In genomic region chr10:3406556-3406955, GRCh38 we compare ENCODE assay signal across 17 cellular contexts.
"Had no signal": no experiment of that assay in that cellular context is flagged by ENCODE, and none has a peak within 500 bp of the region (broad histone marks: within the 10 kb centered on the region; RNA-seq: fewer than 3 reads in every experiment).

No MANE protein-coding gene starts in this region.

- H3K79me2 ChIP-seq: parathyroid adenoma had no signal

- DNase-seq: activated CD4-positive, alpha-beta T cell treated with anti-CD3 and anti-CD28 coated beads for 36 hours; activated CD8-positive, alpha-beta T cell treated with anti-CD3 and anti-CD28 coated beads for 36 hours; activated effector memory CD4-positive, alpha-beta T cell treated with anti-CD3 and anti-CD28 coated beads, Interleukin-2, amount 50 U/mL, for 16 hours; activated T-cell treated with anti-CD3 and anti-CD28 coated beads, Interleukin-2, amount 50 U/mL, for 4 hours; body of pancreas; central memory CD4-positive, alpha-beta T cell; colonic mucosa; esophagus squamous epithelium; heart right ventricle; mucosa of descending colon; naive thymus-derived CD4-positive, alpha-beta T cell; stimulated activated CD4-positive, alpha-beta T cell treated with anti-CD3 and anti-CD28 coated beads, Interleukin-4, amount 100 ng/mL, for 4 hours; stimulated activated CD8-positive, alpha-beta memory T cell treated with anti-CD3 and anti-CD28 coated beads, Interleukin-4, amount 100 ng/mL, for 48 hours; stimulated activated naive CD4-positive, alpha-beta T cell treated with Interleukin-2 at 50 U/mL for 16 hours had no signal

- H3K27ac ChIP-seq: body of pancreas, colonic mucosa, esophagus squamous epithelium, heart right ventricle, parathyroid adenoma, skin epidermis had no signal

- ATAC-seq: activated CD4-positive, alpha-beta T cell treated with anti-CD3 and anti-CD28 coated beads for 36 hours; activated CD8-positive, alpha-beta T cell treated with anti-CD3 and anti-CD28 coated beads for 36 hours; activated T-cell treated with anti-CD3 and anti-CD28 coated beads, Interleukin-2, amount 50 U/mL, for 4 hours; body of pancreas; heart right ventricle; left lobe of liver; mucosa of descending colon; naive thymus-derived CD4-positive, alpha-beta T cell had no signal

- H3K4me1 ChIP-seq: colonic mucosa, esophagus squamous epithelium had no signal

- H3K9ac ChIP-seq: parathyroid adenoma had no signal

- H3K4me3 ChIP-seq: body of pancreas, colonic mucosa, esophagus squamous epithelium, heart right ventricle, mucosa of descending colon, skin epidermis had no signal

- H3K27me3 ChIP-seq: body of pancreas, colonic mucosa, esophagus squamous epithelium, heart right ventricle had no signal

- H3K9me3 ChIP-seq: body of pancreas, colonic mucosa, esophagus squamous epithelium, mucosa of descending colon had no signal

- H3K36me3 ChIP-seq: colonic mucosa, esophagus squamous epithelium, heart right ventricle had no signal

- H2AFZ ChIP-seq: parathyroid adenoma had no signal
